Comparison of ENCODE assay signal across 9 cellular contexts in the genomic region with DNA sequence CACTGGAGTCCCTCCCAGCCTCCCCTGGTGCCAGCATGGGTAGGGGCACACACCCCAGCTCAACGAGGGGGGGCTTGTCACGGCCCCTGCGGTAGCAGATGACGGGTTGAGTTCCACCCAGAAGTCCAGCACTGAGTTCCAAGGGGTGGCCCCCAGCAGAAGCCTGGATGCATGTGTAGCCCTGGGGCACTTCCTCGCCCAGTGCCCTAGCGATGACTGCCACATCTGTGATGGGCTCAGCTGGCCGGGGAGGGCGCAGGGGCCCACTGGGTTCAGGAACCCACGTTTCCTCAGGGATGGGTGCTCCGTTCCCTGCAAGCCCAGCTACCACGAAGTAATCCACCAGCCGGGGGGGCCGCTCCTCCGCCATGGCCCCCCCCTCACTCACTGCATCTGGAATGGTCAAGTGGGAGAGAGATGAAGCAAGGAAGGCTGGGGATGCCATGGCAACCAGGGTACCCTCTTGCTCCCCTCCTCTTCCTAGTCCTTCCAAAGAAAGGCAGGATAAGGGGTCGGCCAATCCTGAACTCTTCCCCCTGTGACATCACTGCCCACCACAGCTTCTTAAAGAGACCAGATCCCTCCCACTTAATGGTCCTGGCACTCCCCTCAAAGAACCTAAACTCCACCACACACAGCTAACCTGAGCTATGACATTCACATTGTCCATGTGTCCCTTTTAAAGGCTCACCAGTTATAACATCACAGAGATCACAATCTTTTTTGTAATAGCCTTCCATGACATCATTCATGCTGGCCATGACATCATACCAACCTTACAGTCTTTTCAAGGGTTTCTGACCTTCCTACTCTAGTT. TPM values are rescaled to one million over a fixed set of nuclear protein-coding genes. Genes with fewer than 3 reads are reported as not detected.
DNase-seq lines count a peak whose midpoint lies in the region; ATAC-seq and TF ChIP-seq lines count a peak whose summit lies in the region.
"Had no signal": no experiment of that assay in that cellular context is flagged by ENCODE, and none has a peak within 500 bp of the region (broad histone marks: within the 10 kb centered on the region; RNA-seq: fewer than 3 reads in every experiment).

No MANE protein-coding gene starts in this region.

- H3K27me3 Mint-ChIP-seq in natural killer cell treated with Interleukin-12 subunit alpha and Interleukin-12 subunit beta and Interleukin-15 and Interleukin-18, amount 100 ng/mL, for 72 hours, result no peaks in the 10 kb centered on the region

- dilution Hi-C loops in mammary epithelial cell (cut with HindIII; ENCODE audit: low sequenced_read_pairs), result no loop called here

- ATAC-seq in natural killer cell treated with Interleukin-12 subunit alpha and Interleukin-12 subunit beta and Interleukin-15 and Interleukin-18, amount 100 ng/mL, for 72 hours, result no peak
- ATAC-seq in GM18861 (IDR thresholded peaks at IDR 0.05; ENCODE audit: unreplicated experiment) (no peak), HG02763 (IDR thresholded peaks at IDR 0.05; ENCODE audit: unreplicated experiment) (no peak)

- BruUV-seq in mammary epithelial cell (replicated peaks; lab: Mats Ljungman, UMichigan), result no TSS peak

- H3K79me2 ChIP-seq in KMS-11 (ENCODE audit: insufficient read depth, low read depth) (peaks cover 21% of the 10 kb centered on the region; the same call in 1 of the 2 replicates), mammary epithelial cell (ENCODE audit: insufficient read depth, low read length) (peaks cover 30% of the 10 kb centered on the region)

- H3K27ac Mint-ChIP-seq in natural killer cell treated with Interleukin-12 subunit alpha and Interleukin-12 subunit beta and Interleukin-15 and Interleukin-18, amount 100 ng/mL, for 72 hours, result peak overlapping the region; percentile 98

- H3K27me3 ChIP-seq in KMS-11 (ENCODE audit: insufficient read depth, low read depth), result no peaks in the 10 kb centered on the region
- no peaks in the 10 kb centered on the region for H3K27me3 ChIP-seq in mammary epithelial cell (ENCODE audit: insufficient read depth, low read length)

- CTCF ChIA-PET in mammary epithelial cell (lab: Charles Lee; ENCODE audit: low non-redundant PET), result no interaction called here

- H2AFZ ChIP-seq in KMS-11 (ENCODE audit: low read depth) (no peak overlapping the region), mammary epithelial cell (ENCODE audit: low read depth, low read length) (no peak overlapping the region)

- H3K9me3 Mint-ChIP-seq in natural killer cell treated with Interleukin-12 subunit alpha and Interleukin-12 subunit beta and Interleukin-15 and Interleukin-18, amount 100 ng/mL, for 72 hours, result no peaks in the 10 kb centered on the region

- H3K36me3 ChIP-seq in KMS-11 (ENCODE audit: insufficient read depth) (no peaks in the 10 kb centered on the region), mammary epithelial cell (ENCODE audit: insufficient read depth, low read length) (peaks cover 6% of the 10 kb centered on the region)

- 64% methylated on average over 2 of the region's 15 CpGs for WGBS in mammary epithelial cell (ENCODE audit: low coverage, missing lambda C conversion rate)

- H3K4me2 ChIP-seq in KMS-11, result peak overlapping the region; percentile 87; the same call in 1 of the 2 replicates
- H3K4me2 ChIP-seq in mammary epithelial cell (ENCODE audit: insufficient read depth, low read depth, low read length), result no peak overlapping the region

- in situ Hi-C loops in mammary epithelial cell (cut with MboI; ENCODE audit: low sequenced_read_pairs in 2 of 2), result no loop called here

- H3K4me3 Mint-ChIP-seq in natural killer cell treated with Interleukin-12 subunit alpha and Interleukin-12 subunit beta and Interleukin-15 and Interleukin-18, amount 100 ng/mL, for 72 hours, result peak overlapping the region; percentile 92

- no peak overlapping the region for H3K4me3 ChIP-seq in KMS-11 (IDR thresholded peaks at IDR 0.05; ENCODE audit: insufficient read depth, low read depth, low read length)
- H3K4me3 ChIP-seq in mammary epithelial cell (replicated peaks in 1 of 3; ENCODE audit: insufficient read depth in 1 of 3, low read depth in 2 of 3, low read length in 3 of 3), result no peak overlapping the region

- H3K4me1 Mint-ChIP-seq in natural killer cell treated with Interleukin-12 subunit alpha and Interleukin-12 subunit beta and Interleukin-15 and Interleukin-18, amount 100 ng/mL, for 72 hours (ENCODE audit: low read depth in 2 of 2), result peaks cover 40 to 47% of the 10 kb centered on the region in 2 donors

- TF ChIP-seq CTCF in KMS-11 (conservative IDR thresholded peaks at IDR 0.05; ENCODE audit: low read depth, low read length) (no peak), mammary epithelial cell (conservative IDR thresholded peaks at IDR 0.05 in 1 of 2, IDR thresholded peaks at IDR 0.05 in 1 of 2; ENCODE audit: extremely low read depth in 1 of 2, insufficient read depth in 1 of 2, low read depth in 1 of 2, low read length in 2 of 2) (no peak)

- H3K4me1 ChIP-seq in KMS-11 (ENCODE audit: low read depth, poor library complexity, severe bottlenecking), result peaks cover 16% of the 10 kb centered on the region
- H3K4me1 ChIP-seq in mammary epithelial cell (ENCODE audit: insufficient read depth, low read length), result peaks cover 8% of the 10 kb centered on the region

- H3K9me3 ChIP-seq in mammary epithelial cell (replicated peaks; ENCODE audit: insufficient read depth, low read length), result no peaks in the 10 kb centered on the region

- intact Hi-C loops in mammary epithelial cell (cut with micrococcal nuclease), result loop anchor here (2.0 kb wide), 1 partner anchor 43 kb away; a partner anchor contains a TSS

- H3K27ac ChIP-seq in KMS-11 (no peak overlapping the region), mammary epithelial cell (ENCODE audit: insufficient read depth, low read depth, low read length) (no peak overlapping the region)

- no peak overlapping the region for H3K9ac ChIP-seq in KMS-11
- peak overlapping the region; percentile 8 for H3K9ac ChIP-seq in mammary epithelial cell (ENCODE audit: insufficient read depth, low read length)

- H4K20me1 ChIP-seq in KMS-11 (ENCODE audit: insufficient read depth) (no peaks in the 10 kb centered on the region), mammary epithelial cell (ENCODE audit: insufficient read depth, low read length) (no peaks in the 10 kb centered on the region)

- H3K36me3 Mint-ChIP-seq in natural killer cell treated with Interleukin-12 subunit alpha and Interleukin-12 subunit beta and Interleukin-15 and Interleukin-18, amount 100 ng/mL, for 72 hours, result peaks cover 16% of the 10 kb centered on the region

- DNase-seq in CD1c-positive myeloid dendritic cell (ENCODE audit: extremely low spot score) (peak; percentile 66), mammary epithelial cell (no peak), NCI-H2227 (lab: John Stamatoyannopoulos, UW; ENCODE audit: unreplicated experiment) (no peak), NCI-H1105 (lab: John Stamatoyannopoulos, UW) (no peak)
- no peak for DNase-seq in natural killer cell treated with Interleukin-12 subunit alpha and Interleukin-12 subunit beta and Interleukin-15 and Interleukin-18, amount 100 ng/mL, for 72 hours (ENCODE audit: low spot score)
- DNase-seq: midbrain had no signal

RNA-seq across cellular contexts. Expression of a gene that starts 2.3 kb away (rescaled TPM):
- 10 to 100 TPM; 12.3 to 36.9 TPM for total RNA-seq in mammary epithelial cell
- polyA plus RNA-seq in mammary epithelial cell, result 21.3 TPM
- 7.8 TPM for polyA minus RNA-seq in mammary epithelial cell
- total RNA-seq in natural killer cell treated with Interleukin-12 subunit alpha and Interleukin-12 subunit beta and Interleukin-15 and Interleukin-18, amount 100 ng/mL, for 72 hours, result 100 to 1,000 TPM; 161 to 205 TPM

RNA-seq across cellular contexts. Expression of a gene that starts 14.2 kb away (rescaled TPM):
- 10 to 100 TPM in 1 of 2 donors, 1 to 10 TPM in 1; 6.0 to 31.7 TPM for total RNA-seq in mammary epithelial cell
- polyA plus RNA-seq in mammary epithelial cell, result 16.8 TPM
- 37.2 TPM for polyA minus RNA-seq in mammary epithelial cell
- 100 to 1,000 TPM; 103 to 129 TPM for total RNA-seq in natural killer cell treated with Interleukin-12 subunit alpha and Interleukin-12 subunit beta and Interleukin-15 and Interleukin-18, amount 100 ng/mL, for 72 hours

RNA-seq across cellular contexts. Expression of a gene that starts 19.1 kb away (rescaled TPM):
- 10 to 100 TPM; 77.3 to 98.0 TPM for total RNA-seq in mammary epithelial cell
- 84.2 TPM for polyA plus RNA-seq in mammary epithelial cell
- polyA minus RNA-seq in mammary epithelial cell, result 38.3 TPM
- total RNA-seq in natural killer cell treated with Interleukin-12 subunit alpha and Interleukin-12 subunit beta and Interleukin-15 and Interleukin-18, amount 100 ng/mL, for 72 hours, result 10 to 100 TPM; 65.6 to 74.2 TPM

RNA-seq across cellular contexts. Expression of a gene that starts 21.4 kb away (rescaled TPM):
- total RNA-seq in mammary epithelial cell, result 10 to 100 TPM; 13.7 to 52.7 TPM
- polyA plus RNA-seq in mammary epithelial cell, result 6.4 TPM
- polyA minus RNA-seq in mammary epithelial cell, result 57.0 TPM
- 10 to 100 TPM; 58.5 to 76.6 TPM for total RNA-seq in natural killer cell treated with Interleukin-12 subunit alpha and Interleukin-12 subunit beta and Interleukin-15 and Interleukin-18, amount 100 ng/mL, for 72 hours

RNA-seq across cellular contexts. Expression of a gene that starts 23.5 kb away (rescaled TPM):
- total RNA-seq in mammary epithelial cell, result 1 to 10 TPM; 6.7 to 8.8 TPM
- 11.0 TPM for polyA plus RNA-seq in mammary epithelial cell
- not detected for polyA minus RNA-seq in mammary epithelial cell
- 1 to 10 TPM; 4.5 to 6.1 TPM for total RNA-seq in natural killer cell treated with Interleukin-12 subunit alpha and Interleukin-12 subunit beta and Interleukin-15 and Interleukin-18, amount 100 ng/mL, for 72 hours

Comparison
In these comparisons a context has a peak if more than half of its experiments do, and no peak if none do; other contexts are left out.
1. RNA of a gene that starts 2.3 kb away (total RNA-seq): 161 to 205 TPM in natural killer cell treated with Interleukin-12 subunit alpha and Interleukin-12 subunit beta and Interleukin-15 and Interleukin-18, amount 100 ng/mL, for 72 hours; 12.3 to 36.9 TPM in mammary epithelial cell; every median in the first group is over 4 times any median in the second.